Comparison of ENCODE assay signal across 2 cellular contexts in the genomic region with DNA sequence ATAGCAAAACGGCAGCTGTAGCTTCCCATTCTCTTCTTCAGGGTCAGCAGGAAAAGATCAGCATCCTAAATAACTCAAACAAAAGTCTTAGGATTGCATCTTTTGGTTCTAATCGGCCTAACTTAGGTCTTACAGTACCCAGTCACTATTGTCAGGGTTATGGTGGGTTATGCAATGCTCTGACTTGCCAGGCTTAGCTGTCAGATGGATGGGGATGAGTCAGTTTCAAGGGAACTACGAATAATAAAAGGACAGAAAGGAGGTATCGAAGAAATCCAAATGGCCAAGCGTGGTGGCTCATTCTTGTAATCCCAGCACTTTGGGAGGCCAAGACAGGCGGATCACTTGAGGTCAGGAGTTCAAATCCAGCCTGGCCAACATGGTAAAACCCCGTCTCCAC.
A peak's percentile ranks its signal among the peaks of the same experiment; 100 is the strongest.
TF ChIP-seq lines count a peak whose summit lies in the region.

No MANE protein-coding gene starts in this region.

TF ChIP-seq in H1, 55 proteins besides CTCF, POLR2A, EP300 and RAD21:
- TF ChIP-seq, protein P1, sequence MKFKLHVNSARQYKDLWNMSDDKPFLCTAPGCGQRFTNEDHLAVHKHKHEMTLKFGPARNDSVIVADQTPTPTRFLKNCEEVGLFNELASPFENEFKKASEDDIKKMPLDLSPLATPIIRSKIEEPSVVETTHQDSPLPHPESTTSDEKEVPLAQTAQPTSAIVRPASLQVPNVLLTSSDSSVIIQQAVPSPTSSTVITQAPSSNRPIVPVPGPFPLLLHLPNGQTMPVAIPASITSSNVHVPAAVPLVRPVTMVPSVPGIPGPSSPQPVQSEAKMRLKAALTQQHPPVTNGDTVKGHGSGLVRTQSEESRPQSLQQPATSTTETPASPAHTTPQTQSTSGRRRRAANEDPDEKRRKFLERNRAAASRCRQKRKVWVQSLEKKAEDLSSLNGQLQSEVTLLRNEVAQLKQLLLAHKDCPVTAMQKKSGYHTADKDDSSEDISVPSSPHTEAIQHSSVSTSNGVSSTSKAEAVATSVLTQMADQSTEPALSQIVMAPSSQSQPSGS (IDR thresholded peaks at IDR 0.05; ENCODE audit: low read length): no peak
- TF ChIP-seq CEBPB (IDR thresholded peaks at IDR 0.05; ENCODE audit: low read depth, low read length): 0 out of 2 replicates have a peak, but pooled peaks have one; percentile 5

TF ChIP-seq in SK-N-SH treated with all-trans-retinoic acid at 6 μM for 48 hours, 23 proteins besides CTCF, POLR2A, EP300 and RAD21:
- no peak for TF ChIP-seq CSRNP3 (CRISPR knock-in tag; IDR thresholded peaks at IDR 0.05)
- no peak for TF ChIP-seq GLIS3 (CRISPR knock-in tag; IDR thresholded peaks at IDR 0.05)
- TF ChIP-seq, protein P2, sequence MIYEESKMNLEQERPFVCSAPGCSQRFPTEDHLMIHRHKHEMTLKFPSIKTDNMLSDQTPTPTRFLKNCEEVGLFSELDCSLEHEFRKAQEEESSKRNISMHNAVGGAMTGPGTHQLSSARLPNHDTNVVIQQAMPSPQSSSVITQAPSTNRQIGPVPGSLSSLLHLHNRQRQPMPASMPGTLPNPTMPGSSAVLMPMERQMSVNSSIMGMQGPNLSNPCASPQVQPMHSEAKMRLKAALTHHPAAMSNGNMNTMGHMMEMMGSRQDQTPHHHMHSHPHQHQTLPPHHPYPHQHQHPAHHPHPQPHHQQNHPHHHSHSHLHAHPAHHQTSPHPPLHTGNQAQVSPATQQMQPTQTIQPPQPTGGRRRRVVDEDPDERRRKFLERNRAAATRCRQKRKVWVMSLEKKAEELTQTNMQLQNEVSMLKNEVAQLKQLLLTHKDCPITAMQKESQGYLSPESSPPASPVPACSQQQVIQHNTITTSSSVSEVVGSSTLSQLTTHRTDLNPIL (CRISPR knock-in tag; IDR thresholded peaks at IDR 0.05; ENCODE audit: low read depth): no peak
- TF ChIP-seq ZNF8 (CRISPR knock-in tag; IDR thresholded peaks at IDR 0.05): no peak
- TF ChIP-seq ZC3H10 (CRISPR knock-in tag; IDR thresholded peaks at IDR 0.05): no peak
- no peak for TF ChIP-seq TOX (CRISPR knock-in tag; IDR thresholded peaks at IDR 0.05; ENCODE audit: borderline replicate concordance)
- TF ChIP-seq ZNF70 (CRISPR knock-in tag; IDR thresholded peaks at IDR 0.05): no peak
TF ChIP-seq in SK-N-SH treated with all-trans-retinoic acid at 6 μM for 48 hours: peak in this region for 0.
